14 cellular contexts compared by ENCODE assay signal in the genomic region with DNA sequence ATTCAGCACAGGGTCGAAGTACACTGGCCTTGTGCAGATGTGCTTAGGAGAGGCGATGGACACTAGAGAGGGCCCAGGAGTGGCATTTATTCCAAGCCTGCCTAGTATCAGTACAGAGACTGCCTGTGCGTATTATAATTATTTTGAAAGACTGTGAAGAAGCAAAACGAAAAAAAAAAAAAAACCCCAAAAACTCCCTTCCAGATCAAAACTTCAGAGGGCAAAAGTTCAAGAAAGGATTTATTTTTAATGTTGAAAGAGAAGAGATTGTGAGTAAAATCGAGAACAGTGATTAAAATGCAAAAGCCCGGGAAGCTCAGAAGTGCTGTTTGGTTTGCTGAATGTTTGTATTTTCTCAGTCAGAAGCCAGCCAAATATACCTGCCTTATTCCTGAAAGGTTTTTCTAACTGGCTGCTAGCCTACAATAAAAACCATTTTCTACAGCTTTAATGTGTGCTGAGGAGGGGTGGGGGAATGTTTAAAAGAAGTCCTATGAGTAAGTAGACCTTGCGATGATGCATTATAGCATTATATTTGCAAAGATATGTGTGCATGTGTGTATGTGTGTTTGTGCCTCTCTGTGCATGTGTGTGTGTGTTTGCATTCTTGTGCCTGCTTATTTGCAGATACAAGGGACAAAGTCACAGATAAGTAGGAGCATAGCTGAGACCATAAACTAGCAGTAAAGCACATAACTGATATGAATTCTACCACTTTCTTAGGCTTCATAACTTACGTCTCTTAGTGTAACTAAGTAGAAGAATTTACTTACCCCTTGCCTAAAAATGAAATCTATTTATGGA. TPM values are rescaled to one million over a fixed set of nuclear protein-coding genes. Genes with fewer than 3 reads are reported as not detected.
DNase-seq lines count a peak whose midpoint lies in the region; ATAC-seq and TF ChIP-seq lines count a peak whose summit lies in the region.
"Had no signal": no experiment of that assay in that cellular context is flagged by ENCODE, and none has a peak within 500 bp of the region (broad histone marks: within the 10 kb centered on the region; RNA-seq: fewer than 3 reads in every experiment).

No MANE protein-coding gene starts in this region.

- H4K20me1 ChIP-seq in MM.1S (ENCODE audit: insufficient read depth, low read length): no peaks in the 10 kb centered on the region

- no peaks in the 10 kb centered on the region for H3K9me2 ChIP-seq in MM.1S (replicated peaks; ENCODE audit: insufficient read depth, low read length)

- peaks cover 9% of the 10 kb centered on the region for H3K36me3 Mint-ChIP-seq in activated naive CD4-positive, alpha-beta T cell treated with anti-CD3 and anti-CD28 coated beads for 36 hours (ENCODE audit: low read depth)
- peaks cover 1% of the 10 kb centered on the region for H3K36me3 Mint-ChIP-seq in activated naive CD4-positive, alpha-beta T cell treated with anti-CD3 and anti-CD28 coated beads, Interleukin-2, amount 10 ng/mL, durations not matched to agents 7 days and 5 days
- H3K36me3 Mint-ChIP-seq in stimulated activated naive CD8-positive, alpha-beta T cell treated with anti-CD3 and anti-CD28 coated beads, Interleukin-15, Interleukin-2, amounts not matched to agents 100 ng/mL and 50 ng/mL, for 24 hours (ENCODE audit: low read depth): peaks cover 6% of the 10 kb centered on the region

- H3K9ac ChIP-seq in MM.1S (ENCODE audit: low read length): no peak overlapping the region

- peaks cover 39% of the 10 kb centered on the region for H3K4me1 Mint-ChIP-seq in activated naive CD4-positive, alpha-beta T cell treated with anti-CD3 and anti-CD28 coated beads for 36 hours (ENCODE audit: low read depth)
- H3K4me1 Mint-ChIP-seq in activated naive CD4-positive, alpha-beta T cell treated with anti-CD3 and anti-CD28 coated beads, Interleukin-2, amount 10 ng/mL, durations not matched to agents 7 days and 5 days: peaks cover 34% of the 10 kb centered on the region
- peaks cover 33% of the 10 kb centered on the region for H3K4me1 Mint-ChIP-seq in stimulated activated naive CD8-positive, alpha-beta T cell treated with anti-CD3 and anti-CD28 coated beads, Interleukin-15, Interleukin-2, amounts not matched to agents 100 ng/mL and 50 ng/mL, for 24 hours (ENCODE audit: low read depth)

- peak; percentile 13 for DNase-seq in activated naive CD4-positive, alpha-beta T cell treated with anti-CD3 and anti-CD28 coated beads for 36 hours
- DNase-seq in activated naive CD4-positive, alpha-beta T cell treated with anti-CD3 and anti-CD28 coated beads, Interleukin-2, amount 10 ng/mL, durations not matched to agents 7 days and 5 days: no peak
- DNase-seq in MM.1S (peak; percentile 57), T1000 (lab: John Stamatoyannopoulos, UW) (no peak), NCI-H446 treated with DMSO at 0.1 percent for 48 hours (lab: John Stamatoyannopoulos, UW) (no peak), dorsolateral prefrontal cortex (no peak)
- DNase-seq: activated CD4-positive, alpha-beta T cell treated with anti-CD3 and anti-CD28 coated beads, Interleukin-2, amount 50 U/mL, for 1 hour; NCI-H1436 had no signal

- peak overlapping the region; percentile 27; the same call in 1 of the 2 replicates for H3K4me2 ChIP-seq in MM.1S (ENCODE audit: low read depth, low read length)

- H3F3A ChIP-seq in MM.1S (ENCODE audit: insufficient read depth, low read length): peaks cover 7% of the 10 kb centered on the region

- H3K36me3 ChIP-seq in MM.1S (replicated peaks; ENCODE audit: insufficient read depth, low read length): no peaks in the 10 kb centered on the region

- H3K27me3 ChIP-seq in MM.1S (replicated peaks; ENCODE audit: insufficient read depth, low read length): no peaks in the 10 kb centered on the region
- H3K27me3 ChIP-seq in dorsolateral prefrontal cortex: no peaks in the 10 kb centered on the region

- H3K27ac Mint-ChIP-seq in activated naive CD4-positive, alpha-beta T cell treated with anti-CD3 and anti-CD28 coated beads for 36 hours: no peak overlapping the region
- no peak overlapping the region for H3K27ac Mint-ChIP-seq in activated naive CD4-positive, alpha-beta T cell treated with anti-CD3 and anti-CD28 coated beads, Interleukin-2, amount 10 ng/mL, durations not matched to agents 7 days and 5 days
- peak overlapping the region; percentile 60 for H3K27ac Mint-ChIP-seq in stimulated activated naive CD8-positive, alpha-beta T cell treated with anti-CD3 and anti-CD28 coated beads, Interleukin-15, Interleukin-2, amounts not matched to agents 100 ng/mL and 50 ng/mL, for 24 hours

- peaks cover 50% of the 10 kb centered on the region for H3K27me3 Mint-ChIP-seq in activated naive CD4-positive, alpha-beta T cell treated with anti-CD3 and anti-CD28 coated beads for 36 hours (ENCODE audit: low read depth)
- peaks cover 65% of the 10 kb centered on the region for H3K27me3 Mint-ChIP-seq in activated naive CD4-positive, alpha-beta T cell treated with anti-CD3 and anti-CD28 coated beads, Interleukin-2, amount 10 ng/mL, durations not matched to agents 7 days and 5 days
- peaks cover 65% of the 10 kb centered on the region for H3K27me3 Mint-ChIP-seq in stimulated activated naive CD8-positive, alpha-beta T cell treated with anti-CD3 and anti-CD28 coated beads, Interleukin-15, Interleukin-2, amounts not matched to agents 100 ng/mL and 50 ng/mL, for 24 hours

- H3K4me3 ChIP-seq in MM.1S (ENCODE audit: low read length): no peak overlapping the region
- H3K4me3 ChIP-seq in dorsolateral prefrontal cortex: no peak overlapping the region
- H3K4me3 ChIP-seq: SK-N-MC had no signal

- peaks cover 11% of the 10 kb centered on the region for H3K9me3 Mint-ChIP-seq in activated naive CD4-positive, alpha-beta T cell treated with anti-CD3 and anti-CD28 coated beads for 36 hours
- H3K9me3 Mint-ChIP-seq in activated naive CD4-positive, alpha-beta T cell treated with anti-CD3 and anti-CD28 coated beads, Interleukin-2, amount 10 ng/mL, durations not matched to agents 7 days and 5 days: peaks cover 9% of the 10 kb centered on the region
- H3K9me3 Mint-ChIP-seq in stimulated activated naive CD8-positive, alpha-beta T cell treated with anti-CD3 and anti-CD28 coated beads, Interleukin-15, Interleukin-2, amounts not matched to agents 100 ng/mL and 50 ng/mL, for 24 hours: peaks cover 8% of the 10 kb centered on the region

- no peak overlapping the region for H2AFZ ChIP-seq in MM.1S (ENCODE audit: low read length)

- H3K27ac ChIP-seq in MM.1S (ENCODE audit: low read length): no peak overlapping the region
- H3K27ac ChIP-seq in dorsolateral prefrontal cortex: no peak overlapping the region
- H3K27ac ChIP-seq: SK-N-MC had no signal

- CTCF ChIA-PET in activated naive CD4-positive, alpha-beta T cell treated with anti-CD3 and anti-CD28 coated beads for 36 hours (lab: Charles Lee): interaction anchor here (0.9 kb wide), 1 partner anchor 206 kb away, joined by 3 read pairs; no protein-coding TSS in a partner anchor
- CTCF ChIA-PET in activated naive CD4-positive, alpha-beta T cell treated with anti-CD3 and anti-CD28 coated beads, Interleukin-2, amount 10 ng/mL, durations not matched to agents 7 days and 5 days (lab: Charles Lee): interaction anchor here (1.1 kb wide), 1 partner anchor 216 kb away, joined by 3 read pairs; no protein-coding TSS in a partner anchor

- H3K4me3 Mint-ChIP-seq in activated naive CD4-positive, alpha-beta T cell treated with anti-CD3 and anti-CD28 coated beads for 36 hours: no peak overlapping the region
- no peak overlapping the region for H3K4me3 Mint-ChIP-seq in activated naive CD4-positive, alpha-beta T cell treated with anti-CD3 and anti-CD28 coated beads, Interleukin-2, amount 10 ng/mL, durations not matched to agents 7 days and 5 days
- H3K4me3 Mint-ChIP-seq in stimulated activated naive CD8-positive, alpha-beta T cell treated with anti-CD3 and anti-CD28 coated beads, Interleukin-15, Interleukin-2, amounts not matched to agents 100 ng/mL and 50 ng/mL, for 24 hours: no peak overlapping the region

- intact Hi-C loops in activated naive CD4-positive, alpha-beta T cell treated with anti-CD3 and anti-CD28 coated beads for 36 hours (cut with micrococcal nuclease): loop anchor here (1.0 to 5.0 kb wide), 10 partner anchors 20 to 506 kb away; a partner anchor contains a TSS
- intact Hi-C loops in dorsolateral prefrontal cortex (cut with DNase I): no loop called here

- peaks cover 15% of the 10 kb centered on the region for H3K4me1 ChIP-seq in MM.1S (ENCODE audit: low read length)

- ATAC-seq in HG02588 (IDR thresholded peaks at IDR 0.05; ENCODE audit: unreplicated experiment): peak; percentile 47

- TF ChIP-seq CTCF in MM.1S (IDR thresholded peaks at IDR 0.05; ENCODE audit: low read length) (no peak), dorsolateral prefrontal cortex (IDR thresholded peaks at IDR 0.05 in 54 of 56, conservative IDR thresholded peaks at IDR 0.05 in 2 of 56; ENCODE audit: low read depth in 1 of 56, partially characterized antibody in 56 of 56) (no peak)

- no peaks in the 10 kb centered on the region for H3K79me2 ChIP-seq in MM.1S (ENCODE audit: low read length)

- H3K9me3 ChIP-seq in MM.1S (replicated peaks; ENCODE audit: insufficient read depth, low read length): no peaks in the 10 kb centered on the region

RNA-seq across cellular contexts. Expression of a gene that starts 19.3 kb away (rescaled TPM):
- total RNA-seq in activated naive CD4-positive, alpha-beta T cell treated with anti-CD3 and anti-CD28 coated beads for 36 hours: 1 to 10 TPM; 3.6 to 4.1 TPM
- total RNA-seq in dorsolateral prefrontal cortex: 10 to 100 TPM; 18.7 to 71.8 (median 48.5) TPM

RNA-seq across cellular contexts. Expression of a gene that starts 25.1 kb away (rescaled TPM):
- total RNA-seq in activated naive CD4-positive, alpha-beta T cell treated with anti-CD3 and anti-CD28 coated beads for 36 hours: not detected
- 1 to 10 TPM in 2 of 120 experiments, under 1 TPM in 65, not detected in 53; 0.16 to 1.3 (median 0.42) TPM for total RNA-seq in dorsolateral prefrontal cortex
- total RNA-seq: Daoy, myocyte, urinary bladder had no signal

Comparison
In these comparisons a context has a peak if more than half of its experiments do, and no peak if none do; other contexts are left out.
1. DNase-seq: peak in activated naive CD4-positive, alpha-beta T cell treated with anti-CD3 and anti-CD28 coated beads for 36 hours (single experiment) and MM.1S (single experiment); none in activated naive CD4-positive, alpha-beta T cell treated with anti-CD3 and anti-CD28 coated beads, Interleukin-2, amount 10 ng/mL, durations not matched to agents 7 days and 5 days (single experiment), T1000 (single experiment), NCI-H446 treated with DMSO at 0.1 percent for 48 hours (single experiment) and dorsolateral prefrontal cortex (0 of 10).